21 cellular contexts compared by ENCODE assay signal in genomic region chr10:13957856-13958255, GRCh38.
DNase-seq lines count a peak whose midpoint lies in the region; ATAC-seq and TF ChIP-seq lines count a peak whose summit lies in the region.
"Had no signal": no experiment of that assay in that cellular context is flagged by ENCODE, and none has a peak within 500 bp of the region (broad histone marks: within the 10 kb centered on the region; RNA-seq: fewer than 3 reads in every experiment).

No MANE protein-coding gene starts in this region.

- no peak overlapping the region for H4K5ac ChIP-seq in mesendoderm (ENCODE audit: low read length)

- H3K4ac ChIP-seq in mesendoderm (ENCODE audit: low read depth, low read length): no peak overlapping the region

- H3K4me3 Mint-ChIP-seq in endodermal cell: no peak overlapping the region
- H3K4me3 Mint-ChIP-seq: CD4-positive, alpha-beta memory T cell had no signal

- H3K18ac ChIP-seq in mesendoderm (ENCODE audit: low read length): no peak overlapping the region

- no peaks in the 10 kb centered on the region for H3K36me3 Mint-ChIP-seq in endodermal cell (ENCODE audit: low read depth)
- H3K36me3 Mint-ChIP-seq: CD4-positive, alpha-beta memory T cell had no signal

- no peak overlapping the region for H2AK5ac ChIP-seq in mesendoderm (ENCODE audit: low read length)

- H3K4me1 ChIP-seq in left ventricle myocardium inferior: peaks cover 25% of the 10 kb centered on the region
- H3K4me1 ChIP-seq in endodermal cell (ENCODE audit: control insufficient read depth, insufficient read depth, low read length): peaks cover 9% of the 10 kb centered on the region
- H3K4me1 ChIP-seq in mesendoderm (ENCODE audit: control insufficient read depth, low read depth, low read length): peaks cover 4% of the 10 kb centered on the region
- peaks cover 21% of the 10 kb centered on the region for H3K4me1 ChIP-seq in vagina
- H3K4me1 ChIP-seq: Caco-2 had no signal

- intact Hi-C loops in left ventricle myocardium inferior (cut with micrococcal nuclease): loop anchor here (10.0 kb wide), 1 partner anchor 163 kb away; no protein-coding TSS in a partner anchor
- intact Hi-C loops in cardiac septum (cut with DNase I): no loop called here
- intact Hi-C loops in vagina (cut with DNase I): loop anchor here (5.0 to 10.0 kb wide), 2 partner anchors 171 to 303 kb away; no protein-coding TSS in a partner anchor

- H3K79me1 ChIP-seq in mesendoderm (ENCODE audit: low read length): no peaks in the 10 kb centered on the region

- no peak for TF ChIP-seq CTCF in left ventricle myocardium inferior (IDR thresholded peaks at IDR 0.05; ENCODE audit: borderline replicate concordance)
- no peak for TF ChIP-seq CTCF in endodermal cell (conservative IDR thresholded peaks at IDR 0.05)
- TF ChIP-seq CTCF in vagina (IDR thresholded peaks at IDR 0.05): no peak

- 76 to 77% methylated on average over 8 to 9 of the region's 9 CpGs for WGBS in endodermal cell (ENCODE audit: insufficient coverage in 1 of 2, insufficient read length in 1 of 2), 2 experiments
- no CpG with 5 or more reads among the region's 9 CpGs for WGBS in mesendoderm (ENCODE audit: extremely low coverage, insufficient coverage, low lambda C conversion rate)

- H2BK5ac ChIP-seq in mesendoderm (ENCODE audit: low read length): no peak overlapping the region

- H3K36me3 ChIP-seq in left ventricle myocardium inferior: no peaks in the 10 kb centered on the region
- no peaks in the 10 kb centered on the region for H3K36me3 ChIP-seq in endodermal cell (ENCODE audit: control insufficient read depth, insufficient read depth, low read length)
- no peaks in the 10 kb centered on the region for H3K36me3 ChIP-seq in mesendoderm (ENCODE audit: control insufficient read depth, insufficient read depth, low read length)
- no peaks in the 10 kb centered on the region for H3K36me3 ChIP-seq in vagina
- H3K36me3 ChIP-seq: BLaER1 treated with 17β-estradiol and CSF1 and Interleukin-3, amounts not matched to agents 10 nM and 100 nM had no signal

- no peak for ATAC-seq in HG03039 (IDR thresholded peaks at IDR 0.05; ENCODE audit: unreplicated experiment)
- ATAC-seq in left lobe of liver: no peak

- DNase-seq in left ventricle myocardium inferior (no peak), cardiac septum (ENCODE audit: low spot score) (no peak), endodermal cell (peak; percentile 56), mesendoderm (peak; percentile 74), vagina (ENCODE audit: extremely low spot score in 2 of 2) (no peak), NCI-H187 treated with DMSO at 0.1 percent for 48 hours (lab: John Stamatoyannopoulos, UW) (no peak), left lobe of liver (ENCODE audit: low spot score) (no peak)
- DNase-seq: Caco-2; CD4-positive, alpha-beta memory T cell; DMS 273 treated with DMSO at 0.1 percent for 48 hours; Kasumi-1; NCI-H1417; NCI-H1694 treated with DMSO at 0.1 percent for 48 hours; NCI-H446; NCI-H526 treated with DMSO at 0.1 percent for 48 hours; PC-9; RPMI8226; SHP77 had no signal

- no peak overlapping the region for H3K4me3 ChIP-seq in left ventricle myocardium inferior
- H3K4me3 ChIP-seq in endodermal cell (ENCODE audit: low read length): no peak overlapping the region
- no peak overlapping the region for H3K4me3 ChIP-seq in mesendoderm (ENCODE audit: low read length)
- no peak overlapping the region for H3K4me3 ChIP-seq in vagina
- H3K4me3 ChIP-seq: BLaER1 treated with 17β-estradiol and CSF1 and Interleukin-3, amounts not matched to agents 10 nM and 100 nM; PC-9 had no signal

- peaks cover 17% of the 10 kb centered on the region for H3K4me1 Mint-ChIP-seq in endodermal cell

- TF ChIP-seq POLR2A in vagina (IDR thresholded peaks at IDR 0.05): no peak

- no peak overlapping the region for H3K4me2 ChIP-seq in mesendoderm (ENCODE audit: low read length)
- H3K4me2 ChIP-seq: BLaER1 treated with 17β-estradiol and CSF1 and Interleukin-3, amounts not matched to agents 10 nM and 100 nM; PC-9 had no signal

- H3K27me3 ChIP-seq in left ventricle myocardium inferior (ENCODE audit: low read depth): no peaks in the 10 kb centered on the region
- H3K27me3 ChIP-seq in endodermal cell (ENCODE audit: control insufficient read depth, insufficient read depth, low read length, poor library complexity, severe bottlenecking): no peaks in the 10 kb centered on the region
- H3K27me3 ChIP-seq in mesendoderm (ENCODE audit: insufficient read depth, low read length, poor library complexity): no peaks in the 10 kb centered on the region
- no peaks in the 10 kb centered on the region for H3K27me3 ChIP-seq in vagina
- H3K27me3 ChIP-seq: BLaER1 treated with 17β-estradiol and CSF1 and Interleukin-3, amounts not matched to agents 10 nM and 100 nM had no signal

- H2BK15ac ChIP-seq in mesendoderm (replicated peaks; ENCODE audit: low read depth): peak overlapping the region; percentile 64

- no peak overlapping the region for H2BK120ac ChIP-seq in mesendoderm (ENCODE audit: low read depth, low read length)

- H4K8ac ChIP-seq in mesendoderm (ENCODE audit: low read depth, low read length): no peak overlapping the region

- no peaks in the 10 kb centered on the region for H3K79me2 ChIP-seq in mesendoderm (ENCODE audit: control insufficient read depth, insufficient read depth, low read length)

- H3K23ac ChIP-seq in mesendoderm (ENCODE audit: low read length): no peak overlapping the region

- H3K9me3 ChIP-seq in left ventricle myocardium inferior (replicated peaks) (no peaks in the 10 kb centered on the region), endodermal cell (ENCODE audit: control insufficient read depth, low read length) (peaks cover 6% of the 10 kb centered on the region), vagina (no peaks in the 10 kb centered on the region)
- H3K9me3 ChIP-seq: Caco-2 had no signal

- H3K9me3 Mint-ChIP-seq in endodermal cell: peaks cover 10% of the 10 kb centered on the region

- H3K9ac ChIP-seq in endodermal cell (ENCODE audit: extremely low read depth, low read length, poor library complexity, severe bottlenecking) (no peak overlapping the region), mesendoderm (ENCODE audit: low read length) (no peak overlapping the region)
- H3K9ac ChIP-seq: BLaER1 treated with 17β-estradiol and CSF1 and Interleukin-3, amounts not matched to agents 10 nM and 100 nM had no signal

- H3K27me3 Mint-ChIP-seq in endodermal cell (ENCODE audit: insufficient read depth): no peaks in the 10 kb centered on the region

- peak overlapping the region; percentile 67 for H3K27ac Mint-ChIP-seq in endodermal cell

- H3K27ac ChIP-seq in left ventricle myocardium inferior (replicated peaks): peak overlapping the region; percentile 68
- no peak overlapping the region for H3K27ac ChIP-seq in endodermal cell (ENCODE audit: low read depth, low read length)
- peak overlapping the region; percentile 25 for H3K27ac ChIP-seq in mesendoderm (ENCODE audit: low read depth, low read length)
- peak overlapping the region; percentile 70 for H3K27ac ChIP-seq in vagina
- H3K27ac ChIP-seq: 22Rv1; BLaER1 treated with 17β-estradiol and CSF1 and Interleukin-3, amounts not matched to agents 10 nM and 100 nM; PC-9 had no signal

- peak overlapping the region; percentile 18 for H3K56ac ChIP-seq in mesendoderm (ENCODE audit: low read length)

Comparison
In these comparisons a context has a peak if more than half of its experiments do, and no peak if none do; other contexts are left out.
1. DNase-seq: peak in endodermal cell (single experiment) and mesendoderm (single experiment); none in left ventricle myocardium inferior (single experiment), cardiac septum (single experiment), vagina (0 of 2), NCI-H187 treated with DMSO at 0.1 percent for 48 hours (single experiment) and left lobe of liver (single experiment).